ENCODE assay signal across 20 cellular contexts in genomic region chr9:136115641-136116359, GRCh38.
"Had no signal": no experiment of that assay in that cellular context is flagged by ENCODE, and none has a peak within 500 bp of the region (broad histone marks: within the 10 kb centered on the region; RNA-seq: fewer than 3 reads in every experiment).

No MANE protein-coding gene starts in this region.

- H2AFZ ChIP-seq: parathyroid adenoma had no signal

- H3K27me3 ChIP-seq: breast epithelium, colonic mucosa, esophagus muscularis mucosa, gastrocnemius medialis, tibial nerve had no signal

- H3K9me3 Mint-ChIP-seq: activated naive CD8-positive, alpha-beta T cell treated with anti-CD3 and anti-CD28 coated beads, Interleukin-2, amount 10 ng/mL, durations not matched to agents 7 days and 5 days; natural killer cell; stimulated activated naive CD8-positive, alpha-beta T cell treated with anti-CD3 and anti-CD28 coated beads, Interleukin-15, amount 100 ng/mL, for 72 hours; T-helper 1 cell treated with Interleukin-12 subunit alpha and Interleukin-12 subunit beta and Interleukin-4 antibody, amounts not matched to agents 30 μg/mL and 1 μg/mL, for 36 hours had no signal

- H3K79me2 ChIP-seq: parathyroid adenoma had no signal

- H3K27ac ChIP-seq: breast epithelium, colonic mucosa, esophagus muscularis mucosa, neutrophil, parathyroid adenoma had no signal

- H3K27me3 Mint-ChIP-seq: activated naive CD8-positive, alpha-beta T cell treated with anti-CD3 and anti-CD28 coated beads, Interleukin-2, amount 10 ng/mL, durations not matched to agents 7 days and 5 days; stimulated activated naive CD8-positive, alpha-beta T cell treated with anti-CD3 and anti-CD28 coated beads, Interleukin-15, amount 100 ng/mL, for 72 hours had no signal

- H3K36me3 Mint-ChIP-seq: natural killer cell had no signal

- DNase-seq: activated CD4-positive, CD25-positive, alpha-beta regulatory T cell; activated gamma-delta T cell treated with Interleukin-2 at 50 U/mL for 16 hours; activated naive CD8-positive, alpha-beta T cell treated with anti-CD3 and anti-CD28 coated beads, Interleukin-2, amount 10 ng/mL, durations not matched to agents 7 days and 5 days; amniotic stem cell; colonic mucosa; gastrocnemius medialis; hippocampal formation; left ventricle myocardium inferior; natural killer cell; stimulated activated CD4-positive, alpha-beta T cell treated with anti-CD3 and anti-CD28 coated beads, Interleukin-12 subunit alpha, Interleukin-12 subunit beta, amount 100 ng/mL, for 4 hours; stimulated activated naive CD8-positive, alpha-beta T cell treated with anti-CD3 and anti-CD28 coated beads, Interleukin-15, amount 100 ng/mL, for 72 hours; T1000 had no signal

- ATAC-seq: gastrocnemius medialis; natural killer cell; right cardiac atrium; stimulated activated naive CD8-positive, alpha-beta T cell treated with anti-CD3 and anti-CD28 coated beads, Interleukin-15, amount 100 ng/mL, for 72 hours had no signal

- H3K36me3 ChIP-seq: breast epithelium, colonic mucosa had no signal

- H3K4me3 ChIP-seq: breast epithelium, colonic mucosa, esophagus muscularis mucosa, gastrocnemius medialis, left ventricle myocardium inferior, tibial nerve had no signal

- H3K9me3 ChIP-seq: breast epithelium, colonic mucosa, esophagus muscularis mucosa, gastrocnemius medialis, left ventricle myocardium inferior, neutrophil, tibial nerve had no signal

- H3K9ac ChIP-seq: parathyroid adenoma had no signal

- H3K4me3 Mint-ChIP-seq: activated naive CD8-positive, alpha-beta T cell treated with anti-CD3 and anti-CD28 coated beads, Interleukin-2, amount 10 ng/mL, durations not matched to agents 7 days and 5 days; T-helper 1 cell treated with Interleukin-12 subunit alpha and Interleukin-12 subunit beta and Interleukin-4 antibody, amounts not matched to agents 30 μg/mL and 1 μg/mL, for 36 hours had no signal

- FAIRE-seq: urothelium cell line had no signal
